In genomic region chr2:219561179-219562048, GRCh38 we compare ENCODE assay signal across 1 cellular context.
A peak's percentile ranks its signal among the peaks of the same experiment; 100 is the strongest.
TF ChIP-seq lines count a peak whose summit lies in the region.

No MANE protein-coding gene starts in this region.

TF ChIP-seq in HepG2, 621 proteins besides CTCF, POLR2A, EP300 and RAD21 (continued from another document and continues in another):
- TF ChIP-seq HIC2 (CRISPR knock-in tag; IDR thresholded peaks at IDR 0.05; ENCODE audit: low read depth), result peak; percentile 55; the same call in 1 of the 2 replicates
- no peak for TF ChIP-seq ZNF256 (CRISPR knock-in tag; conservative IDR thresholded peaks at IDR 0.05)
- TF ChIP-seq ZNF512 (CRISPR knock-in tag; IDR thresholded peaks at IDR 0.05), result no peak
- no peak for TF ChIP-seq TBL1XR1 (IDR thresholded peaks at IDR 0.05; ENCODE audit: borderline replicate concordance, low read length, partially characterized antibody)
- no peak for TF ChIP-seq ZNF607 (CRISPR knock-in tag; IDR thresholded peaks at IDR 0.05; ENCODE audit: borderline replicate concordance)
- TF ChIP-seq ZNF841 (CRISPR knock-in tag; IDR thresholded peaks at IDR 0.05; ENCODE audit: borderline replicate concordance), result no peak
- TF ChIP-seq, protein P1, sequence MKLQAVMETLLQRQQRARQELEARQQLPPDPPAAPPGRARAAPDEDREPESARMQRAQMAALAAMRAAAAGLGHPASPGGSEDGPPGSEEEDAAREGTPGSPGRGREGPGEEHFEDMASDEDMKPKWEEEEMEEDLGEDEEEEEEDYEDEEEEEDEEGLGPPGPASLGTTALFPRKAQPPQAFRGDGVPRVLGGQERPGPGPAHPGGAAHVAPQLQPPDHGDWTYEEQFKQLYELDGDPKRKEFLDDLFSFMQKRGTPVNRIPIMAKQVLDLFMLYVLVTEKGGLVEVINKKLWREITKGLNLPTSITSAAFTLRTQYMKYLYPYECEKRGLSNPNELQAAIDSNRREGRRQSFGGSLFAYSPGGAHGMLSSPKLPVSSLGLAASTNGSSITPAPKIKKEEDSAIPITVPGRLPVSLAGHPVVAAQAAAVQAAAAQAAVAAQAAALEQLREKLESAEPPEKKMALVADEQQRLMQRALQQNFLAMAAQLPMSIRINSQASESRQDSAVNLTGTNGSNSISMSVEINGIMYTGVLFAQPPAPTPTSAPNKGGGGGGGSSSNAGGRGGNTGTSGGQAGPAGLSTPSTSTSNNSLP (IDR thresholded peaks at IDR 0.05; ENCODE audit: low read depth, low read length), result no peak
- TF ChIP-seq KIAA2018 (CRISPR knock-in tag; IDR thresholded peaks at IDR 0.05; ENCODE audit: borderline replicate concordance), result no peak
- TF ChIP-seq, protein P2, sequence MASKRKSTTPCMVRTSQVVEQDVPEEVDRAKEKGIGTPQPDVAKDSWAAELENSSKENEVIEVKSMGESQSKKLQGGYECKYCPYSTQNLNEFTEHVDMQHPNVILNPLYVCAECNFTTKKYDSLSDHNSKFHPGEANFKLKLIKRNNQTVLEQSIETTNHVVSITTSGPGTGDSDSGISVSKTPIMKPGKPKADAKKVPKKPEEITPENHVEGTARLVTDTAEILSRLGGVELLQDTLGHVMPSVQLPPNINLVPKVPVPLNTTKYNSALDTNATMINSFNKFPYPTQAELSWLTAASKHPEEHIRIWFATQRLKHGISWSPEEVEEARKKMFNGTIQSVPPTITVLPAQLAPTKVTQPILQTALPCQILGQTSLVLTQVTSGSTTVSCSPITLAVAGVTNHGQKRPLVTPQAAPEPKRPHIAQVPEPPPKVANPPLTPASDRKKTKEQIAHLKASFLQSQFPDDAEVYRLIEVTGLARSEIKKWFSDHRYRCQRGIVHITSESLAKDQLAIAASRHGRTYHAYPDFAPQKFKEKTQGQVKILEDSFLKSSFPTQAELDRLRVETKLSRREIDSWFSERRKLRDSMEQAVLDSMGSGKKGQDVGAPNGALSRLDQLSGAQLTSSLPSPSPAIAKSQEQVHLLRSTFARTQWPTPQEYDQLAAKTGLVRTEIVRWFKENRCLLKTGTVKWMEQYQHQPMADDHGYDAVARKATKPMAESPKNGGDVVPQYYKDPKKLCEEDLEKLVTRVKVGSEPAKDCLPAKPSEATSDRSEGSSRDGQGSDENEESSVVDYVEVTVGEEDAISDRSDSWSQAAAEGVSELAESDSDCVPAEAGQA (IDR thresholded peaks at IDR 0.05; ENCODE audit: low read depth), result peak; percentile 21; the same call in 1 of the 2 replicates
- TF ChIP-seq, protein P2 (CRISPR knock-in tag; IDR thresholded peaks at IDR 0.05; ENCODE audit: borderline replicate concordance), result no peak
- TF ChIP-seq, protein P3, sequence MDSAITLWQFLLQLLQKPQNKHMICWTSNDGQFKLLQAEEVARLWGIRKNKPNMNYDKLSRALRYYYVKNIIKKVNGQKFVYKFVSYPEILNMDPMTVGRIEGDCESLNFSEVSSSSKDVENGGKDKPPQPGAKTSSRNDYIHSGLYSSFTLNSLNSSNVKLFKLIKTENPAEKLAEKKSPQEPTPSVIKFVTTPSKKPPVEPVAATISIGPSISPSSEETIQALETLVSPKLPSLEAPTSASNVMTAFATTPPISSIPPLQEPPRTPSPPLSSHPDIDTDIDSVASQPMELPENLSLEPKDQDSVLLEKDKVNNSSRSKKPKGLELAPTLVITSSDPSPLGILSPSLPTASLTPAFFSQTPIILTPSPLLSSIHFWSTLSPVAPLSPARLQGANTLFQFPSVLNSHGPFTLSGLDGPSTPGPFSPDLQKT (CRISPR knock-in tag; IDR thresholded peaks at IDR 0.05; ENCODE audit: borderline replicate concordance), result no peak
- TF ChIP-seq ZFP1 (CRISPR knock-in tag; IDR thresholded peaks at IDR 0.05), result no peak
- no peak for TF ChIP-seq ETV5 (CRISPR knock-in tag; IDR thresholded peaks at IDR 0.05; ENCODE audit: borderline replicate concordance)
- no peak for TF ChIP-seq TBX3 (IDR thresholded peaks at IDR 0.05; ENCODE audit: borderline replicate concordance)
- no peak for TF ChIP-seq ZNF549 (CRISPR knock-in tag; IDR thresholded peaks at IDR 0.05)
- TF ChIP-seq, protein P4, sequence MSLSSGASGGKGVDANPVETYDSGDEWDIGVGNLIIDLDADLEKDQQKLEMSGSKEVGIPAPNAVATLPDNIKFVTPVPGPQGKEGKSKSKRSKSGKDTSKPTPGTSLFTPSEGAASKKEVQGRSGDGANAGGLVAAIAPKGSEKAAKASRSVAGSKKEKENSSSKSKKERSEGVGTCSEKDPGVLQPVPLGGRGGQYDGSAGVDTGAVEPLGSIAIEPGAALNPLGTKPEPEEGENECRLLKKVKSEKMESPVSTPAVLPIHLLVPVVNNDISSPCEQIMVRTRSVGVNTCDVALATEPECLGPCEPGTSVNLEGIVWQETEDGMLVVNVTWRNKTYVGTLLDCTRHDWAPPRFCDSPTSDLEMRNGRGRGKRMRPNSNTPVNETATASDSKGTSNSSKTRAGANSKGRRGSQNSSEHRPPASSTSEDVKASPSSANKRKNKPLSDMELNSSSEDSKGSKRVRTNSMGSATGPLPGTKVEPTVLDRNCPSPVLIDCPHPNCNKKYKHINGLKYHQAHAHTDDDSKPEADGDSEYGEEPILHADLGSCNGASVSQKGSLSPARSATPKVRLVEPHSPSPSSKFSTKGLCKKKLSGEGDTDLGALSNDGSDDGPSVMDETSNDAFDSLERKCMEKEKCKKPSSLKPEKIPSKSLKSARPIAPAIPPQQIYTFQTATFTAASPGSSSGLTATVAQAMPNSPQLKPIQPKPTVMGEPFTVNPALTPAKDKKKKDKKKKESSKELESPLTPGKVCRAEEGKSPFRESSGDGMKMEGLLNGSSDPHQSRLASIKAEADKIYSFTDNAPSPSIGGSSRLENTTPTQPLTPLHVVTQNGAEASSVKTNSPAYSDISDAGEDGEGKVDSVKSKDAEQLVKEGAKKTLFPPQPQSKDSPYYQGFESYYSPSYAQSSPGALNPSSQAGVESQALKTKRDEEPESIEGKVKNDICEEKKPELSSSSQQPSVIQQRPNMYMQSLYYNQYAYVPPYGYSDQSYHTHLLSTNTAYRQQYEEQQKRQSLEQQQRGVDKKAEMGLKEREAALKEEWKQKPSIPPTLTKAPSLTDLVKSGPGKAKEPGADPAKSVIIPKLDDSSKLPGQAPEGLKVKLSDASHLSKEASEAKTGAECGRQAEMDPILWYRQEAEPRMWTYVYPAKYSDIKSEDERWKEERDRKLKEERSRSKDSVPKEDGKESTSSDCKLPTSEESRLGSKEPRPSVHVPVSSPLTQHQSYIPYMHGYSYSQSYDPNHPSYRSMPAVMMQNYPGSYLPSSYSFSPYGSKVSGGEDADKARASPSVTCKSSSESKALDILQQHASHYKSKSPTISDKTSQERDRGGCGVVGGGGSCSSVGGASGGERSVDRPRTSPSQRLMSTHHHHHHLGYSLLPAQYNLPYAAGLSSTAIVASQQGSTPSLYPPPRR (CRISPR knock-in tag; IDR thresholded peaks at IDR 0.05; ENCODE audit: borderline replicate concordance), result peak; percentile 45
- TF ChIP-seq TSC22D2 (CRISPR knock-in tag; IDR thresholded peaks at IDR 0.05; ENCODE audit: borderline replicate concordance), result no peak
- TF ChIP-seq ZNF879 (CRISPR knock-in tag; IDR thresholded peaks at IDR 0.05), result no peak
- TF ChIP-seq KDM5B (CRISPR knock-in tag; IDR thresholded peaks at IDR 0.05; ENCODE audit: borderline replicate concordance), result no peak; the same call in 1 of the 2 replicates
- TF ChIP-seq, protein P5, sequence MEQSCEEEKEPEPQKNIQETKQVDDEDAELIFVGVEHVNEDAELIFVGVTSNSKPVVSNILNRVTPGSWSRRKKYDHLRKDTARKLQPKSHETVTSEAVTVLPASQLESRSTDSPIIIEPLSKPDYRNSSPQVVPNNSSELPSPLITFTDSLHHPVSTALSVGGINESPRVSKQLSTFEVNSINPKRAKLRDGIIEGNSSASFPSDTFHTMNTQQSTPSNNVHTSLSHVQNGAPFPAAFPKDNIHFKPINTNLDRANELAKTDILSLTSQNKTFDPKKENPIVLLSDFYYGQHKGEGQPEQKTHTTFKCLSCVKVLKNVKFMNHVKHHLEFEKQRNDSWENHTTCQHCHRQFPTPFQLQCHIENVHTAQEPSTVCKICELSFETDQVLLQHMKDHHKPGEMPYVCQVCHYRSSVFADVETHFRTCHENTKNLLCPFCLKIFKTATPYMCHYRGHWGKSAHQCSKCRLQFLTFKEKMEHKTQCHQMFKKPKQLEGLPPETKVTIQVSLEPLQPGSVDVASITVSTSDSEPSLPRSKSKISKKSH (CRISPR knock-in tag; IDR thresholded peaks at IDR 0.05; ENCODE audit: borderline replicate concordance), result 0 out of 2 replicates have a peak, but pooled peaks have one; percentile 7
- TF ChIP-seq SKI (IDR thresholded peaks at IDR 0.05; ENCODE audit: partially characterized antibody), result no peak
